Comparison of ENCODE assay signal across 8 cellular contexts in genomic region chr3:134485620-134486576, GRCh38. TPM values are rescaled to one million over a fixed set of nuclear protein-coding genes. Genes with fewer than 3 reads are reported as not detected.
DNase-seq lines count a peak whose midpoint lies in the region; ATAC-seq and TF ChIP-seq lines count a peak whose summit lies in the region.

ANAPC13 (minus strand) TSS chr3:134485985; CDS start chr3:134482904, 3,081 bp downstream.
CEP63 (plus strand) TSS chr3:134486057; CDS start chr3:134495321, 9,264 bp downstream.

- 0 to 1% methylated on average over 57 to 72 of the region's 87 CpGs for WGBS in tibial nerve, 2 donors

- peak within 1 kb of the TSS; percentile 92 for H2AFZ ChIP-seq in parathyroid adenoma

- H3K4me3 ChIP-seq in GM12864 (ENCODE audit: low read depth, low read length) (peak within 1 kb of the TSS; percentile 81), parathyroid adenoma (ENCODE audit: low read depth, low read length) (peak within 1 kb of the TSS; percentile 99), tibial nerve (peak within 1 kb of the TSS; percentile 79 to 98 (median 90))

- peaks cover 18% of the 10 kb centered on the region for H3K79me2 ChIP-seq in parathyroid adenoma

- H3K27me3 ChIP-seq in parathyroid adenoma (ENCODE audit: control insufficient read depth, insufficient read depth, low read length) (no peaks in the 10 kb centered on the region), tibial nerve (no peaks in the 10 kb centered on the region)

- H3K4me1 ChIP-seq in parathyroid adenoma = no peaks in the 10 kb centered on the region
- peaks cover 0 to 53% (median 24%) of the 10 kb centered on the region in 4 donors for H3K4me1 ChIP-seq in tibial nerve

- peak within 1 kb of the TSS; percentile 63 for H3K9ac ChIP-seq in parathyroid adenoma

- DNase-seq in GM12864 (ENCODE audit: low read depth) (peak; percentile 99), NCI-H1417 (lab: John Stamatoyannopoulos, UW) (peak; percentile 97 to 99 (median 99)), SW 1271 (lab: John Stamatoyannopoulos, UW) (peak; percentile 96 to 98), Right ventricle myocardium superior (peak; percentile 95), tibial nerve (ENCODE audit: low spot score in 2 of 2) (peak; percentile 88 to 95)
- peak; percentile 84 for DNase-seq in activated naive CD8-positive, alpha-beta T cell treated with anti-CD3 and anti-CD28 coated beads, Interleukin-2, amount 50 U/mL, for 16 hours (ENCODE audit: low read depth, low spot score)

- ATAC-seq in HG02759 (IDR thresholded peaks at IDR 0.05; ENCODE audit: unreplicated experiment) (peak; percentile 82), Right ventricle myocardium superior (ENCODE audit: poor library complexity) (peak; percentile 95)

- H3K4me2 ChIP-seq in parathyroid adenoma (ENCODE audit: low read length) = peak within 1 kb of the TSS; percentile 100

- no peak for TF ChIP-seq CTCF in GM12864 (IDR thresholded peaks at IDR 0.05; ENCODE audit: low read depth, low read length, missing control alignments)
- TF ChIP-seq CTCF in parathyroid adenoma (IDR thresholded peaks at IDR 0.05) = no peak
- TF ChIP-seq CTCF in tibial nerve (IDR thresholded peaks at IDR 0.05) = peak in 2 of 5 experiments; percentile 32 to 39

- TF ChIP-seq EP300 in tibial nerve (IDR thresholded peaks at IDR 0.05) = peak; percentile 8 to 88

- H3K36me3 ChIP-seq in parathyroid adenoma (ENCODE audit: control insufficient read depth, insufficient read depth, low read length) (no peaks in the 10 kb centered on the region), tibial nerve (peaks cover 0 to 18% (median 9%) of the 10 kb centered on the region in 3 donors)

- intact Hi-C loops in Right ventricle myocardium superior (cut with DNase I) = no loop called here

- peak in 1 of 2 donors; percentile 72 for TF ChIP-seq POLR2A in tibial nerve (IDR thresholded peaks at IDR 0.05)

- H3K27ac ChIP-seq in parathyroid adenoma (peak within 1 kb of the TSS; percentile 85), tibial nerve (peak within 1 kb of the TSS; percentile 94 to 99 (median 96))

- H3K9me3 ChIP-seq in parathyroid adenoma (ENCODE audit: control insufficient read depth, low read length) (no peaks in the 10 kb centered on the region), tibial nerve (no peaks in the 10 kb centered on the region)

RNA-seq across cellular contexts. Expression of gene ANAPC13, which starts in this region (rescaled TPM):
- total RNA-seq in Right ventricle myocardium superior (78.3 TPM), tibial nerve (10 to 100 TPM; 32.7 to 56.8 (median 49.1) TPM)

RNA-seq across cellular contexts. Expression of gene CEP63, which starts in this region (rescaled TPM):
- 32.5 TPM for total RNA-seq in Right ventricle myocardium superior
- total RNA-seq in tibial nerve = 10 to 100 TPM; 21.4 to 32.7 (median 27.8) TPM

Comparison
In these comparisons a context has a peak if more than half of its experiments do, and no peak if none do; other contexts are left out.
1. Peak in every context shown above with its lines: DNase-seq, ATAC-seq, H3K4me3 ChIP-seq and H3K27ac ChIP-seq.